ENCODE assay signal across 20 cellular contexts in genomic region chr14:50718949-50719348, GRCh38.
"Had no signal": no experiment of that assay in that cellular context is flagged by ENCODE, and none has a peak within 500 bp of the region (broad histone marks: within the 10 kb centered on the region; RNA-seq: fewer than 3 reads in every experiment).

No MANE protein-coding gene starts in this region.

- H3K9me3 ChIP-seq: colonic mucosa, transverse colon had no signal

- H3K9me3 Mint-ChIP-seq: activated CD4-positive, alpha-beta T cell treated with anti-CD3 and anti-CD28 coated beads, Interleukin-2, amount 10 ng/mL, durations not matched to agents 7 days and 5 days; activated naive CD8-positive, alpha-beta T cell treated with anti-CD3 and anti-CD28 coated beads for 36 hours; brain; naive thymus-derived CD8-positive, alpha-beta T cell; stimulated activated naive B cell treated with anti-CD40 and anti-IgM and Interleukin-4, amounts not matched to agents 10 μg/mL and 1 μg/mL and 100 μg/mL, for 72 hours had no signal

- H3K27me3 Mint-ChIP-seq: activated naive CD8-positive, alpha-beta T cell treated with anti-CD3 and anti-CD28 coated beads for 36 hours; brain; naive thymus-derived CD8-positive, alpha-beta T cell; stimulated activated naive B cell treated with anti-CD40 and anti-IgM and Interleukin-4, amounts not matched to agents 10 μg/mL and 1 μg/mL and 100 μg/mL, for 72 hours; T-helper 17 cell had no signal

- H3K4me3 Mint-ChIP-seq: activated CD4-positive, alpha-beta T cell treated with anti-CD3 and anti-CD28 coated beads, Interleukin-2, amount 10 ng/mL, durations not matched to agents 7 days and 5 days; activated naive CD8-positive, alpha-beta T cell treated with anti-CD3 and anti-CD28 coated beads for 36 hours; brain; naive thymus-derived CD8-positive, alpha-beta T cell; stimulated activated naive B cell treated with anti-CD40 and anti-IgM and Interleukin-4, amounts not matched to agents 10 μg/mL and 1 μg/mL and 100 μg/mL, for 72 hours; T-helper 17 cell had no signal

- H3K4me1 ChIP-seq: colonic mucosa, transverse colon had no signal

- H3K4me3 ChIP-seq: colonic mucosa, transverse colon had no signal

- H3K36me3 ChIP-seq: colonic mucosa had no signal

- H3K27ac Mint-ChIP-seq: activated CD4-positive, alpha-beta T cell treated with anti-CD3 and anti-CD28 coated beads, Interleukin-2, amount 10 ng/mL, durations not matched to agents 7 days and 5 days; activated naive CD8-positive, alpha-beta T cell treated with anti-CD3 and anti-CD28 coated beads for 36 hours; brain; stimulated activated naive B cell treated with anti-CD40 and anti-IgM and Interleukin-4, amounts not matched to agents 10 μg/mL and 1 μg/mL and 100 μg/mL, for 72 hours; T-helper 17 cell had no signal

- DNase-seq: activated CD4-positive, alpha-beta T cell treated with anti-CD3 and anti-CD28 coated beads, Interleukin-2, amount 10 ng/mL, durations not matched to agents 7 days and 5 days; activated CD4-positive, CD25-positive, alpha-beta regulatory T cell; activated CD8-positive, alpha-beta memory T cell treated with anti-CD3 and anti-CD28 coated beads, Interleukin-2, amount 50 U/mL, for 48 hours; activated gamma-delta T cell treated with Interleukin-2 at 50 U/mL for 16 hours; activated naive CD8-positive, alpha-beta T cell treated with anti-CD3 and anti-CD28 coated beads for 36 hours; amygdala; central memory CD4-positive, alpha-beta T cell; colonic mucosa; mesenchymal stem cell; naive thymus-derived CD8-positive, alpha-beta T cell; posterior cingulate gyrus; stimulated activated CD4-positive, alpha-beta T cell treated with anti-CD3 and anti-CD28 coated beads, Interleukin-15, amount 100 ng/mL, for 24 hours; stimulated activated CD4-positive, alpha-beta T cell treated with anti-CD3 and anti-CD28 coated beads, Interleukin-4, amount 100 ng/mL, for 1 hour; stimulated activated naive B cell treated with anti-CD40 and anti-IgM and Interleukin-4, amounts not matched to agents 10 μg/mL and 1 μg/mL and 100 μg/mL, for 72 hours; substantia nigra; T-helper 17 cell; transverse colon had no signal

- H3K27me3 ChIP-seq: colonic mucosa, transverse colon had no signal

- FAIRE-seq: islet of Langerhans, TTC549 had no signal

- H3K4me1 Mint-ChIP-seq: activated CD4-positive, alpha-beta T cell treated with anti-CD3 and anti-CD28 coated beads, Interleukin-2, amount 10 ng/mL, durations not matched to agents 7 days and 5 days; activated naive CD8-positive, alpha-beta T cell treated with anti-CD3 and anti-CD28 coated beads for 36 hours; brain; naive thymus-derived CD8-positive, alpha-beta T cell; T-helper 17 cell had no signal

- H3K27ac ChIP-seq: colonic mucosa, transverse colon had no signal
